1 cellular context compared by ENCODE assay signal in genomic region chr19:15468675-15469512, GRCh38.
A peak's percentile ranks its signal among the peaks of the same experiment; 100 is the strongest.
TF ChIP-seq lines count a peak whose summit lies in the region.

No MANE protein-coding gene starts in this region.

TF ChIP-seq in HepG2, 621 proteins besides CTCF, POLR2A, EP300 and RAD21 (continued from another document and continues in another):
- TF ChIP-seq ARID4A (CRISPR knock-in tag; IDR thresholded peaks at IDR 0.05; ENCODE audit: borderline replicate concordance) (peak; percentile 48; the same call in 1 of the 2 replicates), ZNF382 (CRISPR knock-in tag; IDR thresholded peaks at IDR 0.05; ENCODE audit: borderline replicate concordance) (no peak), ZBTB10 (CRISPR knock-in tag; IDR thresholded peaks at IDR 0.05; ENCODE audit: borderline replicate concordance) (no peak), ZNF207 (IDR thresholded peaks at IDR 0.05; ENCODE audit: borderline replicate concordance) (no peak), MBD4 (IDR thresholded peaks at IDR 0.05; ENCODE audit: borderline replicate concordance, low read length) (no peak), ZSCAN20 (CRISPR knock-in tag; IDR thresholded peaks at IDR 0.05; ENCODE audit: borderline replicate concordance) (no peak), ZNF329 (CRISPR knock-in tag; IDR thresholded peaks at IDR 0.05; ENCODE audit: low read depth) (no peak), TRIM24 (CRISPR knock-in tag; IDR thresholded peaks at IDR 0.05) (0 out of 2 replicates have a peak, but pooled peaks have one; percentile 56), NFIB (CRISPR knock-in tag; IDR thresholded peaks at IDR 0.05; ENCODE audit: borderline replicate concordance) (no peak), ZNF775 (CRISPR knock-in tag; IDR thresholded peaks at IDR 0.05; ENCODE audit: borderline replicate concordance) (no peak), PPARG (CRISPR knock-in tag; conservative IDR thresholded peaks at IDR 0.05) (peak; percentile 34; the same call in 1 of the 2 replicates), MIER2 (CRISPR knock-in tag; IDR thresholded peaks at IDR 0.05) (no peak), ZMYM4 (CRISPR knock-in tag; IDR thresholded peaks at IDR 0.05) (peak; percentile 46), ZNF589 (CRISPR knock-in tag; conservative IDR thresholded peaks at IDR 0.05) (no peak), SNAPC4 (CRISPR knock-in tag; IDR thresholded peaks at IDR 0.05) (no peak)
- TF ChIP-seq, protein P1, sequence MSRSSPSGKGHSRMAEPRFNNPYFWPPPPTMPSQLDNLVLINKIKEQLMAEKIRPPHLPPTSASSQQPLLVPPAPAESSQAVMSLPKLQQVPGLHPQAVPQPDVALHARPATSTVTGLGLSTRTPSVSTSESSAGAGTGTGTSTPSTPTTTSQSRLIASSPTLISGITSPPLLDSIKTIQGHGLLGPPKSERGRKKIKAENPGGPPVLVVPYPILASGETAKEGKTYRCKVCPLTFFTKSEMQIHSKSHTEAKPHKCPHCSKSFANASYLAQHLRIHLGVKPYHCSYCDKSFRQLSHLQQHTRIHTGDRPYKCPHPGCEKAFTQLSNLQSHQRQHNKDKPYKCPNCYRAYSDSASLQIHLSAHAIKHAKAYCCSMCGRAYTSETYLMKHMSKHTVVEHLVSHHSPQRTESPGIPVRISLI (CRISPR knock-in tag; IDR thresholded peaks at IDR 0.05; ENCODE audit: borderline replicate concordance), result no peak
- TF ChIP-seq, protein P2, sequence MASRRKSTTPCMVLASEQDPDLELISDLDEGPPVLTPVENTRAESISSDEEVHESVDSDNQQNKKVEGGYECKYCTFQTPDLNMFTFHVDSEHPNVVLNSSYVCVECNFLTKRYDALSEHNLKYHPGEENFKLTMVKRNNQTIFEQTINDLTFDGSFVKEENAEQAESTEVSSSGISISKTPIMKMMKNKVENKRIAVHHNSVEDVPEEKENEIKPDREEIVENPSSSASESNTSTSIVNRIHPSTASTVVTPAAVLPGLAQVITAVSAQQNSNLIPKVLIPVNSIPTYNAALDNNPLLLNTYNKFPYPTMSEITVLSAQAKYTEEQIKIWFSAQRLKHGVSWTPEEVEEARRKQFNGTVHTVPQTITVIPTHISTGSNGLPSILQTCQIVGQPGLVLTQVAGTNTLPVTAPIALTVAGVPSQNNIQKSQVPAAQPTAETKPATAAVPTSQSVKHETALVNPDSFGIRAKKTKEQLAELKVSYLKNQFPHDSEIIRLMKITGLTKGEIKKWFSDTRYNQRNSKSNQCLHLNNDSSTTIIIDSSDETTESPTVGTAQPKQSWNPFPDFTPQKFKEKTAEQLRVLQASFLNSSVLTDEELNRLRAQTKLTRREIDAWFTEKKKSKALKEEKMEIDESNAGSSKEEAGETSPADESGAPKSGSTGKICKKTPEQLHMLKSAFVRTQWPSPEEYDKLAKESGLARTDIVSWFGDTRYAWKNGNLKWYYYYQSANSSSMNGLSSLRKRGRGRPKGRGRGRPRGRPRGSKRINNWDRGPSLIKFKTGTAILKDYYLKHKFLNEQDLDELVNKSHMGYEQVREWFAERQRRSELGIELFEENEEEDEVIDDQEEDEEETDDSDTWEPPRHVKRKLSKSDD (CRISPR knock-in tag; IDR thresholded peaks at IDR 0.05; ENCODE audit: low read depth), result no peak
- TF ChIP-seq, protein P3, sequence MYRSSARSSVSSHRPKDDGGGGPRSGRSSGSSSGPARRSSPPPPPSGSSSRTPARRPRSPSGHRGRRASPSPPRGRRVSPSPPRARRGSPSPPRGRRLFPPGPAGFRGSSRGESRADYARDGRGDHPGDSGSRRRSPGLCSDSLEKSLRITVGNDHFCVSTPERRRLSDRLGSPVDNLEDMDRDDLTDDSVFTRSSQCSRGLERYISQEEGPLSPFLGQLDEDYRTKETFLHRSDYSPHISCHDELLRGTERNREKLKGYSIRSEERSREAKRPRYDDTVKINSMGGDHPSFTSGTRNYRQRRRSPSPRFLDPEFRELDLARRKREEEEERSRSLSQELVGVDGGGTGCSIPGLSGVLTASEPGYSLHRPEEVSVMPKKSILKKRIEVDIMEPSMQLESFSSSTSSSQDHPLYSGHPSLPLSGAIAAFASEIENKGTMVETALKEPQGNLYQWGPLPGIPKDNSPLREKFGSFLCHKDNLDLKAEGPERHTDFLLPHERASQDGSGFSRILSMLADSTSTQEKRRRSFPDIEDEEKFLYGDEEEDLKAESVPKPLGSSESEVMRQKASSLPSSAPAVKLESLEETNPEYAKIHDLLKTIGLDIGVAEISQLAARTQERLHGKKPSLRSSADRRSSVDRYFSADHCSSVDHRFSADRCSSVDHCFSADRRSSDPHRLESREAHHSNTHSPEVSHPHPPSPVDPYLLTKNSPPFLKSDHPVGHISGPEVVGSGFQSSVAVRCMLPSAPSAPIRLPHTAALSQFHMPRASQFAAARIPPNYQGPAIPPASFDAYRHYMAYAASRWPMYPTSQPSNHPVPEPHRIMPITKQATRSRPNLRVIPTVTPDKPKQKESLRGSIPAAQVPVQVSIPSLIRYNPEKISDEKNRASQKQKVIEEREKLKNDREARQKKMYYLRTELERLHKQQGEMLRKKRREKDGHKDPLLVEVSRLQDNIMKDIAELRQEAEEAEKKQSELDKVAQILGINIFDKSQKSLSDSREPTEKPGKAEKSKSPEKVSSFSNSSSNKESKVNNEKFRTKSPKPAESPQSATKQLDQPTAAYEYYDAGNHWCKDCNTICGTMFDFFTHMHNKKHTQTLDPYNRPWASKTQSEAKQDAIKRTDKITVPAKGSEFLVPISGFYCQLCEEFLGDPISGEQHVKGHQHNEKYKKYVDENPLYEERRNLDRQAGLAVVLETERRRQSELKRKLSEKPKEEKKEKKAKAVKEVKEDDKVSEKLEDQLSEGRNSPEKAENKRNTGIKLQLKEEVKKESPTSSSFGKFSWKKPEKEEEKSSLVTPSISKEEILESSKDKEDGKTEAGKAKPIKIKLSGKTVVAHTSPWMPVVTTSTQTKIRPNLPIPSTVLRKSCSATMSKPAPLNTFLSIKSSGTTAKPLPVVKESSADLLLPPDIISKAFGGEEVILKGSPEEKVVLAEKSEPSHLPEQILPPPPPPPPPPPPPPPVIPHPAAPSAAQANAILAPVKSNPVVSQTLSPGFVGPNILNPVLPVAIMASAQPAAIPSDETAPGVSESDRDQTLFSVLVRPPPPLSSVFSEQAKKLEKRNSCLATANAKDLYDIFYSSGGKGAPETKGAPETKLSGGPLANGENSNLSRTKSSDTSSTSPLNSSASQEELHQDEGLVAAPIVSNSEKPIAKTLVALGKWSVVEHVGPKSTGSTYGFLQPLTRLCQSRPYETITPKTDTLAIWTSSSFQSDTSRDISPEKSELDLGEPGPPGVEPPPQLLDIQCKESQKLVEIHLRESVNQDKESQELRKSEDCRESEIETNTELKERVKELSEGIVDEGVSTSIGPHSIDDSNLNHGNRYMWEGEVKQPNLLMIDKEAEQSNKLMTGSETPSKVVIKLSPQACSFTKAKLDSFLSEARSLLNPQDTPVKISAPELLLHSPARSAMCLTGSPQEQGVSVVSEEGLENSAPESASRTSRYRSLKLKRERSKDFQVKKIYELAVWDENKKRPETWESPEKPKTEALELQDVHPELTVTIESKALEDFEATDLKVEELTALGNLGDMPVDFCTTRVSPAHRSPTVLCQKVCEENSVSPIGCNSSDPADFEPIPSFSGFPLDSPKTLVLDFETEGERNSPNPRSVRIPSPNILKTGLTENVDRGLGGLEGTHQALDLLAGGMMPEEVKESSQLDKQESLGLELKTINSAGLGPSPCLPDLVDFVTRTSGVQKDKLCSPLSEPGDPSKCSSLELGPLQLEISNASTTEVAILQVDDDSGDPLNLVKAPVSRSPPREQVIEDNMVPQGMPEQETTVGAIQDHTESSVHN (CRISPR knock-in tag; IDR thresholded peaks at IDR 0.05), result no peak
